In genomic region chr3:123028233-123028828, GRCh38 we compare ENCODE assay signal across 8 cellular contexts. TPM values are rescaled to one million over a fixed set of nuclear protein-coding genes. Genes with fewer than 3 reads are reported as not detected.
DNase-seq lines count a peak whose midpoint lies in the region; ATAC-seq and TF ChIP-seq lines count a peak whose summit lies in the region.

No MANE protein-coding gene starts in this region.

- H3K36me3 ChIP-seq in MG63 (no peaks in the 10 kb centered on the region), gastrocnemius medialis (no peaks in the 10 kb centered on the region)

- H3K27ac ChIP-seq in gastrocnemius medialis: peak overlapping the region in 1 of 4 donors; percentile 32

- peak in 2 of 5 experiments; percentile 22 to 28 for TF ChIP-seq CTCF in gastrocnemius medialis (IDR thresholded peaks at IDR 0.05 in 4 of 5, conservative IDR thresholded peaks at IDR 0.05 in 1 of 5)

- ATAC-seq in gastrocnemius medialis (peak; percentile 53 to 55), GM18858 (IDR thresholded peaks at IDR 0.05; ENCODE audit: unreplicated experiment) (no peak), HG02571 (IDR thresholded peaks at IDR 0.05; ENCODE audit: unreplicated experiment) (no peak)

- H3K9me3 ChIP-seq in MG63 (peaks cover 7% of the 10 kb centered on the region; the same call in 1 of the 2 replicates), iPS-18c (ENCODE audit: control insufficient read depth, insufficient read depth, low read length) (no peaks in the 10 kb centered on the region), gastrocnemius medialis (no peaks in the 10 kb centered on the region)

- intact Hi-C loops in gastrocnemius medialis (cut with DNase I; ENCODE audit: low total_unique reads): loop anchor here (1.0 to 10.0 kb wide), 4 partner anchors 85 to 1484 kb away; partner anchors contain the start of gene POLQ

- in situ Hi-C loops in T47D (cut with HindIII; ENCODE audit: low pct_unique_long_range_greater_than_20kb, low sequenced_read_pairs) (no loop called here), gastrocnemius medialis (cut with MboI; ENCODE audit: low sequenced_read_pairs in 4 of 4) (no loop called here)

- peaks cover 16 to 23% of the 10 kb centered on the region in 2 donors for H3K4me1 ChIP-seq in gastrocnemius medialis

- TF ChIP-seq POLR2A in gastrocnemius medialis (IDR thresholded peaks at IDR 0.05): no peak

- H3K4me3 ChIP-seq in MG63: no peak overlapping the region
- H3K4me3 ChIP-seq in iPS-18c (ENCODE audit: insufficient read depth, low read depth, low read length): peak overlapping the region; percentile 83
- H3K4me3 ChIP-seq in gastrocnemius medialis: peak overlapping the region; percentile 57 to 66 (median 64)

- peak; percentile 11 for DNase-seq in GF-D8 (lab: John Stamatoyannopoulos, UW)
- DNase-seq in MG63: peak; percentile 46
- peak; percentile 69 for DNase-seq in RPMI7951 (ENCODE audit: low read depth)
- peak; percentile 63 to 67 for DNase-seq in T47D (ENCODE audit: low read depth in 1 of 2, low spot score in 1 of 2)
- DNase-seq in gastrocnemius medialis: no peak

- H3K27me3 ChIP-seq in MG63 (peaks cover 65% of the 10 kb centered on the region), gastrocnemius medialis (peaks cover 43 to 65% (median 48%) of the 10 kb centered on the region in 3 donors)

RNA-seq across cellular contexts. Expression of gene SEMA5B, which starts 0.8 kb away (rescaled TPM):
- total RNA-seq in MG63 (2014; rRNA removed; shearing (Covaris generic); ENCODE audit: low replicate concordance): not detected in 2 replicates
- total RNA-seq in RPMI7951 (2014; rRNA removed; shearing (Covaris generic)): not detected in 2 replicates
- total RNA-seq in gastrocnemius medialis: under 1 TPM in 2 of 4 donors, not detected in 2; 0.10 to 0.26 TPM

RNA-seq across cellular contexts. Expression of gene PDIA5, which starts 38.5 kb away (rescaled TPM):
- 24.3 and 40.4 TPM in 2 replicates for total RNA-seq in MG63 (2014; rRNA removed; shearing (Covaris generic); ENCODE audit: low replicate concordance)
- 31.2 and 33.1 TPM in 2 replicates for total RNA-seq in RPMI7951 (2014; rRNA removed; shearing (Covaris generic))
- total RNA-seq in gastrocnemius medialis: 1 to 10 TPM; 2.3 to 4.2 (median 3.0) TPM

Comparison
In these comparisons a context has a peak if more than half of its experiments do, and no peak if none do; other contexts are left out.
1. DNase-seq: peak in GF-D8 (single experiment), MG63 (single experiment), RPMI7951 (single experiment) and T47D (2 of 2); none in gastrocnemius medialis (0 of 2).
2. ATAC-seq: peak in gastrocnemius medialis (2 of 2); none in GM18858 (single experiment) and HG02571 (single experiment).